ENCODE assay signal across 10 cellular contexts in genomic region chr16:22370038-22370541, GRCh38. TPM values are rescaled to one million over a fixed set of nuclear protein-coding genes. Genes with fewer than 3 reads are reported as not detected.
DNase-seq lines count a peak whose midpoint lies in the region; ATAC-seq and TF ChIP-seq lines count a peak whose summit lies in the region.
"Had no signal": no experiment of that assay in that cellular context is flagged by ENCODE, and none has a peak within 500 bp of the region (broad histone marks: within the 10 kb centered on the region; RNA-seq: fewer than 3 reads in every experiment).

No MANE protein-coding gene starts in this region.

- peaks cover 12% of the 10 kb centered on the region; the same call in 1 of the 2 replicates for H3K36me3 ChIP-seq in Karpas-422 (ENCODE audit: insufficient read depth, low read length)

- H3K27me3 ChIP-seq in Karpas-422 (ENCODE audit: low read length) = no peaks in the 10 kb centered on the region

- H3K27ac ChIP-seq in Karpas-422 (ENCODE audit: low read length) = peak overlapping the region; percentile 60

- H3K27ac Mint-ChIP-seq in nephron (peak overlapping the region; percentile 15 to 56 (median 39)), nephron progenitor cell (no peak overlapping the region)

- DNase-seq in AG20443 (ENCODE audit: low spot score) (peak; percentile 34), Karpas-422 (no peak), choroid plexus epithelial cell (ENCODE audit: low read depth) (peak; percentile 47), nephron progenitor cell (no peak), NCI-H2227 treated with DMSO at 0.1 percent for 48 hours (lab: John Stamatoyannopoulos, UW) (no peak), KBM-7 (no peak)
- DNase-seq: effector memory CD8-positive, alpha-beta T cell; NCI-H187 treated with DMSO at 0.1 percent for 48 hours had no signal

- H3K27me3 Mint-ChIP-seq in nephron (ENCODE audit: low read depth) (peaks cover 4% of the 10 kb centered on the region), nephron progenitor cell (ENCODE audit: low read depth, poor library complexity) (peaks cover 15% of the 10 kb centered on the region)
- H3K27me3 Mint-ChIP-seq: effector memory CD8-positive, alpha-beta T cell had no signal

- no peaks in the 10 kb centered on the region for H4K20me1 ChIP-seq in Karpas-422 (ENCODE audit: insufficient read depth, low read depth, low read length)

- H3K9me3 Mint-ChIP-seq in nephron (no peaks in the 10 kb centered on the region), nephron progenitor cell (no peaks in the 10 kb centered on the region)
- H3K9me3 Mint-ChIP-seq: effector memory CD8-positive, alpha-beta T cell had no signal

- no peak overlapping the region for H3K4me3 ChIP-seq in Karpas-422 (ENCODE audit: low read length)
- H3K4me3 ChIP-seq in choroid plexus epithelial cell (ENCODE audit: low read depth, low read length) = no peak overlapping the region

- H3K4me1 Mint-ChIP-seq in nephron (peaks cover 48% of the 10 kb centered on the region), nephron progenitor cell (peaks cover 27% of the 10 kb centered on the region)

- peaks cover 89% of the 10 kb centered on the region for H3K79me2 ChIP-seq in Karpas-422 (ENCODE audit: low read length)

- no peak overlapping the region for H2AFZ ChIP-seq in Karpas-422 (ENCODE audit: low read length)

- ATAC-seq in GM18861 (IDR thresholded peaks at IDR 0.05; ENCODE audit: unreplicated experiment) = no peak

- peak overlapping the region; percentile 43 for H3K4me2 ChIP-seq in Karpas-422 (ENCODE audit: low read depth, low read length, poor library complexity, severe bottlenecking)

- H3K9me3 ChIP-seq in Karpas-422 (ENCODE audit: low read length) = no peaks in the 10 kb centered on the region

- peaks cover 43% of the 10 kb centered on the region for H3K4me1 ChIP-seq in Karpas-422 (ENCODE audit: low read length)

- TF ChIP-seq CTCF in choroid plexus epithelial cell (conservative IDR thresholded peaks at IDR 0.05; ENCODE audit: low read depth, low read length) = no peak
- no peak for TF ChIP-seq CTCF in nephron (IDR thresholded peaks at IDR 0.05; ENCODE audit: unreplicated experiment in 3 of 3)
- no peak for TF ChIP-seq CTCF in nephron progenitor cell (IDR thresholded peaks at IDR 0.05)

- H3K4me3 Mint-ChIP-seq in nephron (no peak overlapping the region), nephron progenitor cell (no peak overlapping the region)

- in situ Hi-C loops in KBM-7 (cut with MboI; ENCODE audit: low pct_unique_long_range_greater_than_20kb, low sequenced_read_pairs) = no loop called here

- peaks cover 7% of the 10 kb centered on the region for H3K36me3 Mint-ChIP-seq in nephron (ENCODE audit: low read depth)
- H3K36me3 Mint-ChIP-seq in nephron progenitor cell (ENCODE audit: low read depth) = peaks cover 8% of the 10 kb centered on the region

- no peaks in the 10 kb centered on the region for H3K9me2 ChIP-seq in Karpas-422 (replicated peaks; ENCODE audit: insufficient read depth, low read length)

- peak overlapping the region; percentile 7; the same call in 1 of the 2 replicates for H3K9ac ChIP-seq in Karpas-422 (ENCODE audit: low read length)

RNA-seq across cellular contexts. Expression of gene CDR2, which starts 4.3 kb away (rescaled TPM):
- 7.2 and 16.3 TPM in 2 replicates for total RNA-seq in Karpas-422 (2014; rRNA removed; shearing (Covaris generic); ENCODE audit: low replicate concordance)

Comparison
In these comparisons a context has a peak if more than half of its experiments do, and no peak if none do; other contexts are left out.
1. DNase-seq: peak in AG20443 (single experiment) and choroid plexus epithelial cell (single experiment); none in Karpas-422 (single experiment), nephron progenitor cell (single experiment), NCI-H2227 treated with DMSO at 0.1 percent for 48 hours (single experiment) and KBM-7 (single experiment).